ENCODE assay signal across 15 cellular contexts in the genomic region with DNA sequence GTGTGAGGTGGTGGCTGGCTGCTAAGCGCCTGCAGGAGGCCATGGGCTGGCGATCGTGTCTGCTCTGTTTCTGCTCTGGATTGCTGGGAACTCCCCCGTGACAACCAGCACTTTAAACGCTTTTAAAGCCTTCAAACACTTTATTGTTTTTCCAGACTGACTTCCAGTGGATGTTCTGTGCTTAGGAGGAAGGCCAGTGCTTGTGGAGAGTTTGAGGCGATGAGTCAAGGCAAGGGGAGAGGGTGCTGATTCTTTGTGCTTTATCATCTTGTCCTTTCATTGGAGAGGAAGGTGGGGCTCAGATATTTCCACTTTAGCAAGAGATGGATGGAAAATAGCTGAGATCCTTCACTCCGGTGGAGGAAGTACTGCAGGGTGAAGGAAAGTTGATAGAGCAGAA.
DNase-seq lines count a peak whose midpoint lies in the region; ATAC-seq and TF ChIP-seq lines count a peak whose summit lies in the region.
"Had no signal": no experiment of that assay in that cellular context is flagged by ENCODE, and none has a peak within 500 bp of the region (broad histone marks: within the 10 kb centered on the region; RNA-seq: fewer than 3 reads in every experiment).

No MANE protein-coding gene starts in this region.

- H3K9me3 ChIP-seq in CD4-positive, alpha-beta T cell (ENCODE audit: control insufficient read depth, low read length): no peaks in the 10 kb centered on the region
- H3K9me3 ChIP-seq in mesodermal cell (ENCODE audit: control insufficient read depth, low read length): no peaks in the 10 kb centered on the region
- H3K9me3 ChIP-seq: BE2C, HAP-1 had no signal

- 51 to 83% methylated on average over 5 to 7 of the region's 7 CpGs for WGBS in mesodermal cell (ENCODE audit: insufficient coverage in 2 of 2), 2 experiments

- intact Hi-C loops in CD4-positive, alpha-beta T cell (cut with DNase I, micrococcal nuclease): loop anchor here (5.0 kb wide), 4 partner anchors 57 to 738 kb away; no protein-coding TSS in a partner anchor

- CTCF ChIA-PET in CD4-positive, alpha-beta T cell (lab: Charles Lee): interaction anchor here (1.3 to 2.1 kb wide), 6 partner anchors 18 to 618 kb away, joined by 3 to 12 read pairs (median 7); no protein-coding TSS in a partner anchor

- no peak for TF ChIP-seq CTCF in CD4-positive, alpha-beta T cell (IDR thresholded peaks at IDR 0.05)

- no peaks in the 10 kb centered on the region for H3K27me3 ChIP-seq in CD4-positive, alpha-beta T cell (ENCODE audit: control insufficient read depth, insufficient read depth, low read length)
- H3K27me3 ChIP-seq: BE2C had no signal

- POLR2A ChIA-PET in CD4-positive, alpha-beta T cell (lab: Charles Lee): interaction anchor here (1.0 to 2.0 kb wide), 4 partner anchors 9 to 82 kb away, joined by 3 to 6 read pairs (median 4); a partner anchor contains a TSS

- H3K27ac Mint-ChIP-seq in CD4-positive, alpha-beta T cell: peak overlapping the region; percentile 50
- peak overlapping the region; percentile 59 to 90 (median 81) for H3K27ac Mint-ChIP-seq in IgD-negative memory B cell

- no peaks in the 10 kb centered on the region for H3K9me3 Mint-ChIP-seq in CD4-positive, alpha-beta T cell
- H3K9me3 Mint-ChIP-seq in IgD-negative memory B cell: no peaks in the 10 kb centered on the region

- peaks cover 22% of the 10 kb centered on the region for H3K4me1 ChIP-seq in mesodermal cell (ENCODE audit: control insufficient read depth, insufficient read depth, low read length, poor library complexity, severe bottlenecking)
- H3K4me1 ChIP-seq: HAP-1 had no signal

- H3K36me3 ChIP-seq in mesodermal cell (ENCODE audit: control insufficient read depth, insufficient read depth, low read length): peaks cover 85% of the 10 kb centered on the region
- H3K36me3 ChIP-seq: BE2C, cardiac muscle cell, HAP-1 had no signal

- ATAC-seq in CD4-positive, alpha-beta T cell (ENCODE audit: poor library complexity): no peak
- no peak for ATAC-seq in GM19023 (IDR thresholded peaks at IDR 0.05; ENCODE audit: unreplicated experiment)

- no peak overlapping the region for H3K27ac ChIP-seq in CD4-positive, alpha-beta T cell (ENCODE audit: low read depth, low read length)
- peak overlapping the region; percentile 49 for H3K27ac ChIP-seq in mesodermal cell (ENCODE audit: low read depth, low read length, severe bottlenecking)
- H3K27ac ChIP-seq: cardiac muscle cell had no signal

- H3K27me3 Mint-ChIP-seq in CD4-positive, alpha-beta T cell: no peaks in the 10 kb centered on the region
- H3K27me3 Mint-ChIP-seq in IgD-negative memory B cell: no peaks in the 10 kb centered on the region

- peaks cover 76% of the 10 kb centered on the region for H3K4me1 Mint-ChIP-seq in CD4-positive, alpha-beta T cell (ENCODE audit: low read depth)
- H3K4me1 Mint-ChIP-seq in IgD-negative memory B cell: peaks cover 14 to 50% (median 49%) of the 10 kb centered on the region in 3 donors

- H3K4me3 Mint-ChIP-seq in CD4-positive, alpha-beta T cell: no peak overlapping the region
- H3K4me3 Mint-ChIP-seq in IgD-negative memory B cell: peak overlapping the region in 1 of 4 donors; percentile 73

- H3K4me3 ChIP-seq in mesodermal cell (ENCODE audit: extremely low read depth, insufficient read depth, low read length, poor library complexity, severe bottlenecking): no peak overlapping the region
- H3K4me3 ChIP-seq: cardiac muscle cell, HAP-1 had no signal

- H3K36me3 Mint-ChIP-seq in CD4-positive, alpha-beta T cell (ENCODE audit: low read depth): peaks cover 99% of the 10 kb centered on the region
- peaks cover 10% of the 10 kb centered on the region for H3K36me3 Mint-ChIP-seq in IgD-negative memory B cell

- no peak for DNase-seq in CD4-positive, alpha-beta T cell
- DNase-seq in amniotic epithelial cell (ENCODE audit: low read depth): peak; percentile 63
- DNase-seq in occipital lobe (lab: John Stamatoyannopoulos, UW): no peak
- DNase-seq in inferior parietal cortex (ENCODE audit: extremely low spot score): no peak
- no peak for DNase-seq in hippocampal formation (lab: John Stamatoyannopoulos, UW)
- DNase-seq: activated CD4-positive, CD25-positive, alpha-beta regulatory T cell treated with anti-CD3 and anti-CD28 coated beads, Interleukin-2, amount 50 U/mL, for 72 hours; BE2C; DMS79; NCI-H1436; NCI-H510A treated with DMSO at 0.1 percent for 48 hours had no signal
